ENCODE assay signal across 9 cellular contexts in genomic region chr5:7894860-7895259, GRCh38.
DNase-seq lines count a peak whose midpoint lies in the region; ATAC-seq lines count a peak whose summit lies in the region.
"Had no signal": no experiment of that assay in that cellular context is flagged by ENCODE, and none has a peak within 500 bp of the region (broad histone marks: within the 10 kb centered on the region; RNA-seq: fewer than 3 reads in every experiment).

No MANE protein-coding gene starts in this region.

- no peak overlapping the region for H3K4me3 Mint-ChIP-seq in activated naive CD8-positive, alpha-beta T cell treated with anti-CD3 and anti-CD28 coated beads, Interleukin-2, amount 50 U/mL, for 24 hours
- H3K4me3 Mint-ChIP-seq: neural progenitor cell had no signal

- no peaks in the 10 kb centered on the region for H3K27me3 Mint-ChIP-seq in activated naive CD8-positive, alpha-beta T cell treated with anti-CD3 and anti-CD28 coated beads, Interleukin-2, amount 50 U/mL, for 24 hours

- ATAC-seq in GM18873 (IDR thresholded peaks at IDR 0.05; ENCODE audit: low FRiP score, unreplicated experiment) (peak; percentile 100), GM21447 (IDR thresholded peaks at IDR 0.05; ENCODE audit: unreplicated experiment) (peak; percentile 95), HG03066 (IDR thresholded peaks at IDR 0.05; ENCODE audit: low read depth, unreplicated experiment) (peak; percentile 92)
- peak; percentile 77 for ATAC-seq in activated naive CD8-positive, alpha-beta T cell treated with anti-CD3 and anti-CD28 coated beads, Interleukin-2, amount 50 U/mL, for 24 hours
- ATAC-seq: K562 had no signal

- H3K36me3 Mint-ChIP-seq in activated naive CD8-positive, alpha-beta T cell treated with anti-CD3 and anti-CD28 coated beads, Interleukin-2, amount 50 U/mL, for 24 hours (ENCODE audit: low read depth) = peaks cover 76% of the 10 kb centered on the region

- H3K27ac Mint-ChIP-seq in activated naive CD8-positive, alpha-beta T cell treated with anti-CD3 and anti-CD28 coated beads, Interleukin-2, amount 50 U/mL, for 24 hours = no peak overlapping the region
- H3K27ac Mint-ChIP-seq: neural progenitor cell had no signal

- no peaks in the 10 kb centered on the region for H3K9me3 Mint-ChIP-seq in activated naive CD8-positive, alpha-beta T cell treated with anti-CD3 and anti-CD28 coated beads, Interleukin-2, amount 50 U/mL, for 24 hours
- H3K9me3 Mint-ChIP-seq: neural progenitor cell had no signal

- H3K4me1 Mint-ChIP-seq in activated naive CD8-positive, alpha-beta T cell treated with anti-CD3 and anti-CD28 coated beads, Interleukin-2, amount 50 U/mL, for 24 hours = peaks cover 20% of the 10 kb centered on the region

- DNase-seq in activated naive CD8-positive, alpha-beta T cell treated with anti-CD3 and anti-CD28 coated beads, Interleukin-2, amount 50 U/mL, for 24 hours = no peak
- DNase-seq in NCI-H2196 (lab: John Stamatoyannopoulos, UW; ENCODE audit: unreplicated experiment) = no peak
- DNase-seq in stimulated activated naive CD4-positive, alpha-beta T cell (lab: John Stamatoyannopoulos, UW) = no peak
- no peak for DNase-seq in activated effector memory CD4-positive, alpha-beta T cell treated with anti-CD3 and anti-CD28 coated beads, Interleukin-2, amount 50 U/mL, for 16 hours
